8 cellular contexts compared by ENCODE assay signal in the genomic region with DNA sequence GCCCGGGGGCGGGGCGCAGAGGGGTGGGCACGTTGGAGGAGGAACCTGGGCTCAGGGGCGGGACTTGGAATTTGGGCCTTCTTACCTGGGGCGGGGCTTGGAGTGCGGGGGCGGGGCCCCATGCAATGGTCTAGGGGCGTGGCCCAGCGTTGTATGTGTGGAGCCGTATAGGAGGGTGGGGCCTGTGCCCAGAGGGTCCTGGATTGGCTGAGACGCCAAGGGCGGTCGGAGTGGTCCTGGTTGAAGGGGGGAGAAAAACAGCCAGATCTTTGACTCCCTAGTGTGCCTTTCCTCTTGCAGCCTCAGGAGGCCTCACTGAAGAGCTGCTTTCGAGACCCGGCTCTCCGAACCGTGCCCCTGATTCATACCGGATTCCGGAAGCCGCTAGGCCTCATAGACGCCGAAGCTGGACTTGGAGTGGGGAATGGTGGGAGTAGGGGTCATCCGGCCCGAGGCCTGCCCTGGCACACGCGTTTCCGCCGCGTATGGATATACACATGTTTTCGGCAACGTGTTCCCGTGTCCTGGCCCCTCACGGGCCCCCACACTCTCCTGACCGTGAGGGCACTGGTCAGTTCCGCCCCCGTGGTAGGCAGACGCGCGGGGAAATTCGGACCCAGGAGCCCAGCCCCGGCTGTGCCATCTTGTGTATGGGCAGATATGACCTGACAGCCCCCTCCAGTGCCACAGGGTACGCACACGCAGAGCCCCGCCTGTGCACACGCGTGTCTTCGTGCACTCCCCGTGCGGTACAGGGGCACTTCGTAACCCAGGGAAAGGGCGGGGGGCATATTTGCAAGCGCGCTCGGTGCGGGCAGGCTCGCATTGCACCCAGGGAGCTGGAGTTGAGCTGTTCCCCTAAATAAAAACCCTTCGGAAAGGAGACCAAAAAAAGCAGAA. TPM values are rescaled to one million over a fixed set of nuclear protein-coding genes. Genes with fewer than 3 reads are reported as not detected.
DNase-seq lines count a peak whose midpoint lies in the region; ATAC-seq and TF ChIP-seq lines count a peak whose summit lies in the region.

No MANE protein-coding gene starts in this region.

- peak overlapping the region; percentile 66; the same call in 1 of the 2 replicates for H3K56ac ChIP-seq in IMR-90 (ENCODE audit: extremely low read depth, insufficient read depth, low read length)

- peak; percentile 10; the same call in 1 of the 2 replicates for TF ChIP-seq CTCF in IMR-90 (conservative IDR thresholded peaks at IDR 0.05; ENCODE audit: low read depth, low read length)

- H4K5ac ChIP-seq in IMR-90 (ENCODE audit: low read depth, low read length): peak overlapping the region; percentile 69

- peaks cover 25% of the 10 kb centered on the region for H4K20me1 ChIP-seq in IMR-90 (ENCODE audit: insufficient read depth, low read length)

- POLR2A ChIA-PET in IMR-90 (lab: Charles Lee; ENCODE audit: unreplicated experiment): interaction anchor here (1.0 kb wide), 1 partner anchor 11 kb away, joined by 3 read pairs; no protein-coding TSS in a partner anchor

- H3K18ac ChIP-seq in IMR-90 (ENCODE audit: low read depth, low read length): peak overlapping the region; percentile 48

- peak overlapping the region; percentile 92 for H3K9ac ChIP-seq in IMR-90 (ENCODE audit: low read depth, low read length)
- peak overlapping the region; percentile 92 to 96 for H3K9ac ChIP-seq in mucosa of rectum (ENCODE audit: low read depth in 1 of 2, low read length in 2 of 2)

- peak overlapping the region; percentile 86 for H2AFZ ChIP-seq in IMR-90 (replicated peaks; ENCODE audit: low read length, poor library complexity)

- H3K4me2 ChIP-seq in IMR-90 (ENCODE audit: low read depth, low read length): peak overlapping the region; percentile 94

- CTCF ChIA-PET in IMR-90 (lab: Yijun Ruan, JAX): interaction anchor here (1.5 kb wide), 1 partner anchor 11 kb away, joined by 3 read pairs; no protein-coding TSS in a partner anchor

- H3K9me3 ChIP-seq in IMR-90 (ENCODE audit: control insufficient read depth, insufficient read depth, low read length) (no peaks in the 10 kb centered on the region), mucosa of rectum (ENCODE audit: control insufficient read depth in 2 of 2, low read length in 2 of 2) (no peaks in the 10 kb centered on the region)

- DNase-seq in D341Med (ENCODE audit: low spot score) (peak; percentile 95), IMR-90 (peak; percentile 95), OCI-M2 (lab: John Stamatoyannopoulos, UW; ENCODE audit: unreplicated experiment) (peak; percentile 84), erythroblast (lab: John Stamatoyannopoulos, UW) (peak; percentile 92 to 96)
- peak; percentile 92 for DNase-seq in activated T-cell treated with anti-CD3 and anti-CD28 coated beads, Interleukin-2, amount 50 U/mL, for 1 hour
- DNase-seq in stimulated activated CD8-positive, alpha-beta memory T cell treated with anti-CD3 and anti-CD28 coated beads, Interleukin-4, amount 100 ng/mL, for 4 hours (ENCODE audit: low read depth in 2 of 2, low spot score in 1 of 2): peak; percentile 84 to 89

- H3K14ac ChIP-seq in IMR-90 (replicated peaks; ENCODE audit: low read depth, low read length): peak overlapping the region; percentile 93

- H2BK15ac ChIP-seq in IMR-90 (ENCODE audit: low read depth, low read length): peak overlapping the region; percentile 2; the same call in 1 of the 3 replicates

- peak; percentile 60 for ATAC-seq in GM21390 (IDR thresholded peaks at IDR 0.05; ENCODE audit: unreplicated experiment)
- peak; percentile 85 for ATAC-seq in IMR-90 (ENCODE audit: low read depth)

- H3K4me3 ChIP-seq in IMR-90 (ENCODE audit: insufficient read depth, low read depth, low read length): peak overlapping the region; percentile 97
- H3K4me3 ChIP-seq in mucosa of rectum (ENCODE audit: low read length in 2 of 2): peak overlapping the region; percentile 86 to 89

- intact Hi-C loops in IMR-90 (cut with micrococcal nuclease): loop anchor here (2.0 to 5.0 kb wide), 2 partner anchors 50 to 87 kb away; a partner anchor contains a TSS

- peak overlapping the region; percentile 40 for H4K91ac ChIP-seq in IMR-90 (ENCODE audit: insufficient read depth, low read depth, low read length)

- peaks cover 7% of the 10 kb centered on the region; the same call in 1 of the 2 replicates for H3K4me1 ChIP-seq in IMR-90 (ENCODE audit: control insufficient read depth, insufficient read depth, low read length)
- peaks cover 9 to 22% of the 10 kb centered on the region in 2 donors for H3K4me1 ChIP-seq in mucosa of rectum (ENCODE audit: control insufficient read depth in 2 of 2, insufficient read depth in 2 of 2, low read length in 2 of 2)

- H2BK20ac ChIP-seq in IMR-90 (ENCODE audit: low read depth, low read length): no peak overlapping the region

- TF ChIP-seq POLR2A in IMR-90 (IDR thresholded peaks at IDR 0.05; ENCODE audit: low read depth, low read length) (peak; percentile 72), erythroblast (IDR thresholded peaks at IDR 0.05; ENCODE audit: low read length) (peak; percentile 88)

- peak overlapping the region; percentile 86 for H3K23ac ChIP-seq in IMR-90 (ENCODE audit: low read depth, low read length)

- dilution Hi-C loops in IMR-90 (cut with HindIII; ENCODE audit: low sequenced_read_pairs, unreplicated experiment): no loop called here

- no peak; the same call in 1 of the 2 replicates for TF ChIP-seq RAD21 in IMR-90 (IDR thresholded peaks at IDR 0.05; ENCODE audit: low read length)

- H4K8ac ChIP-seq in IMR-90 (ENCODE audit: low read depth in 2 of 2, low read length in 2 of 2): peak overlapping the region; percentile 79 to 91

- H2BK5ac ChIP-seq in IMR-90 (ENCODE audit: low read depth, low read length, poor library complexity, severe bottlenecking): peak overlapping the region; percentile 91

- H3K27me3 ChIP-seq in IMR-90 (ENCODE audit: control insufficient read depth, insufficient read depth, low read length) (no peaks in the 10 kb centered on the region), mucosa of rectum (ENCODE audit: control insufficient read depth in 2 of 2, insufficient read depth in 2 of 2, low read length in 2 of 2) (no peaks in the 10 kb centered on the region)

- WGBS in IMR-90 (ENCODE audit: extremely low coverage in 2 of 2, insufficient read length in 1 of 2), 2 experiments: 0% methylated on average over 23 of the region's 58 CpGs; no CpG with 5 or more reads in 1 of the 2 experiments

- H2BK120ac ChIP-seq in IMR-90 (ENCODE audit: low read depth, low read length): peak overlapping the region; percentile 69

- H2AK9ac ChIP-seq in IMR-90 (replicated peaks; ENCODE audit: low read depth, low read length, poor library complexity): peak overlapping the region; percentile 95

- BruUV-seq in IMR-90 (replicated peaks; lab: Mats Ljungman, UMichigan): no TSS peak

- in situ Hi-C loops in IMR-90 (cut with MboI; ENCODE audit: low sequenced_read_pairs): no loop called here

- no peaks in the 10 kb centered on the region for H3K9me1 ChIP-seq in IMR-90 (ENCODE audit: insufficient read depth, low read length)

- H3K27ac ChIP-seq in IMR-90 (ENCODE audit: insufficient read depth, low read length): peak overlapping the region; percentile 91
- peak overlapping the region; percentile 93 to 97 for H3K27ac ChIP-seq in mucosa of rectum (ENCODE audit: low read depth in 2 of 2, low read length in 2 of 2)

- peaks cover 6 to 27% of the 10 kb centered on the region in 2 experiments; a peak in 3 of 4 replicates for H3K79me1 ChIP-seq in IMR-90 (ENCODE audit: low read depth in 1 of 2, low read length in 2 of 2)

- peak overlapping the region; percentile 80 for H2AK5ac ChIP-seq in IMR-90 (ENCODE audit: low read depth, low read length)

- H3K4ac ChIP-seq in IMR-90 (ENCODE audit: low read depth, low read length): peak overlapping the region; percentile 95

- peaks cover 11% of the 10 kb centered on the region for H3K36me3 ChIP-seq in IMR-90 (ENCODE audit: control insufficient read depth, insufficient read depth, low read length)
- H3K36me3 ChIP-seq in mucosa of rectum (ENCODE audit: control insufficient read depth in 2 of 2, insufficient read depth in 2 of 2, low read length in 2 of 2): peaks cover 0 to 8% of the 10 kb centered on the region in 2 donors

TF ChIP-seq in IMR-90, 13 proteins besides CTCF, POLR2A, EP300 and RAD21 (continues in another document):
- TF ChIP-seq CHD1 (IDR thresholded peaks at IDR 0.05; ENCODE audit: low read depth, low read length) (no peak), CEBPB (IDR thresholded peaks at IDR 0.05; ENCODE audit: low read depth, low read length) (no peak), RFX5 (IDR thresholded peaks at IDR 0.05; ENCODE audit: low read depth, low read length) (no peak), SMC3 (IDR thresholded peaks at IDR 0.05; ENCODE audit: low read depth, low read length) (no peak)
- TF ChIP-seq, protein P1, sequence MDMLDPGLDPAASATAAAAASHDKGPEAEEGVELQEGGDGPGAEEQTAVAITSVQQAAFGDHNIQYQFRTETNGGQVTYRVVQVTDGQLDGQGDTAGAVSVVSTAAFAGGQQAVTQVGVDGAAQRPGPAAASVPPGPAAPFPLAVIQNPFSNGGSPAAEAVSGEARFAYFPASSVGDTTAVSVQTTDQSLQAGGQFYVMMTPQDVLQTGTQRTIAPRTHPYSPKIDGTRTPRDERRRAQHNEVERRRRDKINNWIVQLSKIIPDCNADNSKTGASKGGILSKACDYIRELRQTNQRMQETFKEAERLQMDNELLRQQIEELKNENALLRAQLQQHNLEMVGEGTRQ (IDR thresholded peaks at IDR 0.05; ENCODE audit: low read depth, low read length): no peak; the same call in 1 of the 2 replicates

RNA-seq across cellular contexts. Expression of a gene that starts 0.7 kb away (rescaled TPM):
- 0.28 and 0.36 TPM in 2 replicates for total RNA-seq in IMR-90 (2012; rRNA removed)
- polyA plus RNA-seq in IMR-90 (2012; rRNA removed): 4.0 and 4.1 TPM in 2 replicates
- polyA plus RNA-seq in IMR-90 (2012; cell fraction: cytosol; rRNA removed): 3.8 and 3.9 TPM in 2 replicates
- 5.8 and 9.9 TPM in 2 replicates for polyA plus RNA-seq in IMR-90 (2012; cell fraction: nucleus; rRNA removed; ENCODE audit: low replicate concordance)

RNA-seq across cellular contexts. Expression of a gene that starts 9.2 kb away (rescaled TPM):
- under 0.01 and 0.54 TPM in 2 replicates for total RNA-seq in IMR-90 (2012; rRNA removed)
- 0.14 and 0.52 TPM in 2 replicates for polyA plus RNA-seq in IMR-90 (2012; rRNA removed)
- 0.13 and 0.25 TPM in 2 replicates for polyA plus RNA-seq in IMR-90 (2012; cell fraction: cytosol; rRNA removed)
- 0.15 and 0.25 TPM in 2 replicates for polyA plus RNA-seq in IMR-90 (2012; cell fraction: nucleus; rRNA removed; ENCODE audit: low replicate concordance)

RNA-seq across cellular contexts. Expression of a gene that starts 10.0 kb away (rescaled TPM):
- total RNA-seq in IMR-90 (2012; rRNA removed): 118 and 130 TPM in 2 replicates
- 138 and 164 TPM in 2 replicates for polyA plus RNA-seq in IMR-90 (2012; rRNA removed)
- 60.4 and 106 TPM in 2 replicates for polyA plus RNA-seq in IMR-90 (2012; cell fraction: cytosol; rRNA removed)
- polyA plus RNA-seq in IMR-90 (2012; cell fraction: nucleus; rRNA removed; ENCODE audit: low replicate concordance): 69.7 and 147 TPM in 2 replicates

RNA-seq across cellular contexts. Expression of a gene that starts 49.6 kb away (rescaled TPM):
- total RNA-seq in IMR-90 (2012; rRNA removed): 50.2 and 50.5 TPM in 2 replicates
- 241 and 267 TPM in 2 replicates for polyA plus RNA-seq in IMR-90 (2012; rRNA removed)
- 277 and 456 TPM in 2 replicates for polyA plus RNA-seq in IMR-90 (2012; cell fraction: cytosol; rRNA removed)
- 108 and 251 TPM in 2 replicates for polyA plus RNA-seq in IMR-90 (2012; cell fraction: nucleus; rRNA removed; ENCODE audit: low replicate concordance)

RNA-seq across cellular contexts. Expression of a gene that starts 51.7 kb away (rescaled TPM):
- total RNA-seq in IMR-90 (2012; rRNA removed): 2.2 and 3.1 TPM in 2 replicates
- polyA plus RNA-seq in IMR-90 (2012; rRNA removed): 14.6 and 14.8 TPM in 2 replicates
- polyA plus RNA-seq in IMR-90 (2012; cell fraction: cytosol; rRNA removed): 22.4 and 28.7 TPM in 2 replicates
- polyA plus RNA-seq in IMR-90 (2012; cell fraction: nucleus; rRNA removed; ENCODE audit: low replicate concordance): 29.5 and 60.4 TPM in 2 replicates

Comparison
In these comparisons a context has a peak if more than half of its experiments do, and no peak if none do; other contexts are left out.
1. Peak in every context shown above with its lines: DNase-seq, ATAC-seq, H3K4me3 ChIP-seq and H3K27ac ChIP-seq.